ENCODE assay signal across 15 cellular contexts in genomic region chr7:50504646-50505546, GRCh38.
"Had no signal": no experiment of that assay in that cellular context is flagged by ENCODE, and none has a peak within 500 bp of the region (broad histone marks: within the 10 kb centered on the region; RNA-seq: fewer than 3 reads in every experiment).

No MANE protein-coding gene starts in this region.

- DNase-seq: activated CD4-positive, alpha-beta T cell treated with anti-CD3 and anti-CD28 coated beads, Interleukin-2, amount 10 ng/mL, durations not matched to agents 7 days and 5 days; activated naive CD4-positive, alpha-beta T cell treated with anti-CD3 and anti-CD28 coated beads, Interleukin-2, amount 50 U/mL, for 16 hours; activated T-cell treated with anti-CD3 and anti-CD28 coated beads for 4 hours; amniotic stem cell; brain microvascular endothelial cell; kidney; left ventricle myocardium superior; right cardiac atrium; transverse colon had no signal

- H3K9me3 ChIP-seq: esophagus muscularis mucosa, gastroesophageal sphincter, transverse colon had no signal

- H3K36me3 ChIP-seq: brain microvascular endothelial cell, esophagus muscularis mucosa, gastroesophageal sphincter, transverse colon had no signal

- H3K27ac ChIP-seq: brain microvascular endothelial cell, esophagus muscularis mucosa, gastroesophageal sphincter, parathyroid adenoma, transverse colon had no signal

- H3K79me2 ChIP-seq: parathyroid adenoma had no signal

- H3K27ac Mint-ChIP-seq: activated CD4-positive, alpha-beta T cell treated with anti-CD3 and anti-CD28 coated beads, Interleukin-2, amount 10 ng/mL, durations not matched to agents 7 days and 5 days; activated T-helper 2 cell treated with anti-CD3 and anti-CD28 coated beads, Interferon-gamma antibody, Interleukin-2, Interleukin-4, amounts not matched to agents 10 μg/mL and 5 μg/mL and 100 μg/mL, durations not matched to agents 14 hours and 24 hours and 36 hours; stimulated activated memory B cell treated with anti-CD40 and anti-IgM and Interleukin-4, amounts not matched to agents 10 μg/mL and 1 μg/mL and 100 μg/mL, for 72 hours; T-helper 1 cell treated with Interleukin-12 subunit alpha and Interleukin-12 subunit beta and Interleukin-4 antibody, amounts not matched to agents 30 μg/mL and 1 μg/mL, for 36 hours had no signal

- H3K4me3 Mint-ChIP-seq: activated CD4-positive, alpha-beta T cell treated with anti-CD3 and anti-CD28 coated beads, Interleukin-2, amount 10 ng/mL, durations not matched to agents 7 days and 5 days; stimulated activated memory B cell treated with anti-CD40 and anti-IgM and Interleukin-4, amounts not matched to agents 10 μg/mL and 1 μg/mL and 100 μg/mL, for 72 hours; T-helper 1 cell treated with Interleukin-12 subunit alpha and Interleukin-12 subunit beta and Interleukin-4 antibody, amounts not matched to agents 30 μg/mL and 1 μg/mL, for 36 hours had no signal

- H3K4me1 Mint-ChIP-seq: stimulated activated memory B cell treated with anti-CD40 and anti-IgM and Interleukin-4, amounts not matched to agents 10 μg/mL and 1 μg/mL and 100 μg/mL, for 72 hours had no signal

- H3K27me3 ChIP-seq: brain microvascular endothelial cell, gastroesophageal sphincter, transverse colon had no signal

- H3K4me3 ChIP-seq: esophagus muscularis mucosa, gastroesophageal sphincter, transverse colon had no signal

- ATAC-seq: gastroesophageal sphincter; left ventricle myocardium superior; right cardiac atrium; stimulated activated memory B cell treated with anti-CD40 and anti-IgM and Interleukin-4, amounts not matched to agents 10 μg/mL and 1 μg/mL and 100 μg/mL, for 72 hours had no signal

- H2AFZ ChIP-seq: parathyroid adenoma had no signal

- H3K36me3 Mint-ChIP-seq: stimulated activated memory B cell treated with anti-CD40 and anti-IgM and Interleukin-4, amounts not matched to agents 10 μg/mL and 1 μg/mL and 100 μg/mL, for 72 hours had no signal

- H3K9ac ChIP-seq: parathyroid adenoma had no signal

- H3K9me3 Mint-ChIP-seq: activated CD4-positive, alpha-beta T cell treated with anti-CD3 and anti-CD28 coated beads, Interleukin-2, amount 10 ng/mL, durations not matched to agents 7 days and 5 days; activated T-helper 2 cell treated with anti-CD3 and anti-CD28 coated beads, Interferon-gamma antibody, Interleukin-2, Interleukin-4, amounts not matched to agents 10 μg/mL and 5 μg/mL and 100 μg/mL, durations not matched to agents 14 hours and 24 hours and 36 hours; T-helper 1 cell treated with Interleukin-12 subunit alpha and Interleukin-12 subunit beta and Interleukin-4 antibody, amounts not matched to agents 30 μg/mL and 1 μg/mL, for 36 hours had no signal
